8 cellular contexts compared by ENCODE assay signal in the genomic region with DNA sequence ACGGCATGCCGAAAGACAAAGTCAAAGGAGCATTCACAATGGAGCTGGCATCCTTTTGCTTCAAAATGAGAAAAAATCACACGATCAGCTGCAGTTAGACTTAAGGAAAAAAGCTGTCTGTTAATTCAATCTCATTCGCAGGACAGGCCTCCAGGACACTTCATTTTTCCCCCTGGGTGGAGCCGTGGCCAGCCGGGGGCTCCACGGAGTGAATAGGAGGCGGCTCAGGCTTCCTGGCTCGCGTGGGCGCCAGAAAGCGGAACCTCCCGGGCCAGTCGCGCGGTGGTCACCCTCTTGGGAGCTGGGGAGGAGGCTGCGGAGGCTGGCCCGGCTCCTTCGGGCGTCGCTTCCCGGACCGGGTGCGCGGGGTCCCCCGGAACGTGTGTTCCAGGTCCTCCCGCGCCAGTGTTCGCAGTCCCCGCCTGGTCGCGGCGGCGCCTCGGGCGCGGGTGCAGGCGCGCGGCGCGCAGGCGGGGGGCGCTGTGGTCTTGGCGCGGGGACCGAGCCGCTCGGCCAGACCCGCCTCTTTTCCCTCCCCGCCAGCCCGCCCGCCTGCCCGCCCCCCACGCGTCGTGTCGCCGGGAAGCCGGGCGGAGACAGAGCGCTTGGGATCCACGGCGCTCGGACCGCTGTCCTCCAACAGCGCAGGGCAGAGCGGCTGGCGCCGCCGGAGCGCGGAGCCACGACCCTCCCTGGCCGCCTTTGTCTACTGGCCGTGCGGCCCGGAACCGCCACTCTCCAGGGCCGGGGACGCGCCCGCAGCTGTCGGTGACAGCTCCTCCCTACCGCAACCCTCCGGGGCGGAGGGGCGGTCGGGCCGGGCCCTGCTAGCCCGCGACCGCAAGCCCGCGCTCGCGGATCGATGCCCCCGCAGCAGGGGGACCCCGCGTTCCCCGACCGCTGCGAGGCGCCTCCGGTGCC. TPM values are rescaled to one million over a fixed set of nuclear protein-coding genes. Genes with fewer than 3 reads are reported as not detected.
DNase-seq lines count a peak whose midpoint lies in the region; ATAC-seq and TF ChIP-seq lines count a peak whose summit lies in the region.

A gene (plus strand): TSS at position 599 of the 921 bp plus-strand sequence. CDS start 264 bp downstream, at position 863.

- H3K9me3 Mint-ChIP-seq in activated CD8-positive, alpha-beta T cell treated with anti-CD3 and anti-CD28 coated beads for 36 hours: no peaks in the 10 kb centered on the region

- peaks cover 0 to 2% of the 10 kb centered on the region in 2 donors for H3K9me3 ChIP-seq in lung (ENCODE audit: control insufficient read depth in 2 of 2, insufficient read depth in 1 of 2, low read length in 1 of 2)
- no peaks in the 10 kb centered on the region for H3K9me3 ChIP-seq in OCI-LY7 (ENCODE audit: low read length)

- H3K27me3 ChIP-seq in lung (ENCODE audit: control insufficient read depth, insufficient read depth): no peaks in the 10 kb centered on the region

- H2AFZ ChIP-seq in OCI-LY7 (ENCODE audit: low read length): no peak within 1 kb of the TSS

- H3K27me3 Mint-ChIP-seq in activated CD8-positive, alpha-beta T cell treated with anti-CD3 and anti-CD28 coated beads for 36 hours: peaks cover 10% of the 10 kb centered on the region

- H3K4me3 Mint-ChIP-seq in activated CD8-positive, alpha-beta T cell treated with anti-CD3 and anti-CD28 coated beads for 36 hours: peak within 1 kb of the TSS; percentile 68

- peak within 1 kb of the TSS; percentile 51 for H3K4me3 ChIP-seq in HFF-Myc (replicated peaks; ENCODE audit: low read depth, low read length)
- peak within 1 kb of the TSS; percentile 85 for H3K4me3 ChIP-seq in lung
- no peak within 1 kb of the TSS for H3K4me3 ChIP-seq in OCI-LY7 (ENCODE audit: low read depth, low read length, poor library complexity, severe bottlenecking)

- H3K27ac ChIP-seq in lung (ENCODE audit: low read depth in 1 of 2, low read length in 1 of 2) (peak within 1 kb of the TSS; percentile 61 to 90), OCI-LY7 (ENCODE audit: low read depth, low read length, poor library complexity, severe bottlenecking) (no peak within 1 kb of the TSS)

- H3K4me1 ChIP-seq in lung (ENCODE audit: control insufficient read depth in 2 of 2, insufficient read depth in 2 of 2, low read length in 2 of 2) (peaks cover 0 to 14% of the 10 kb centered on the region in 2 donors), OCI-LY7 (ENCODE audit: insufficient read depth, low read length, poor library complexity, severe bottlenecking) (no peaks in the 10 kb centered on the region)

- 1% methylated on average over 81 to 107 of the region's 107 CpGs for WGBS in lung, 2 donors

- TF ChIP-seq CTCF in HFF-Myc (IDR thresholded peaks at IDR 0.05; ENCODE audit: low read depth, low read length, missing control alignments): no peak
- peak; percentile 87 for TF ChIP-seq CTCF in activated CD8-positive, alpha-beta T cell treated with anti-CD3 and anti-CD28 coated beads for 36 hours (IDR thresholded peaks at IDR 0.05)
- TF ChIP-seq CTCF in lung (IDR thresholded peaks at IDR 0.05; ENCODE audit: control extremely low read depth, extremely low read depth): peak; percentile 46
- TF ChIP-seq CTCF in OCI-LY7 (conservative IDR thresholded peaks at IDR 0.05; ENCODE audit: low read length): no peak

- CTCF ChIA-PET in activated CD8-positive, alpha-beta T cell treated with anti-CD3 and anti-CD28 coated beads for 36 hours (lab: Charles Lee): interaction anchor here (0.8 to 3.4 kb wide), 22 partner anchors 8 to 520 kb away, joined by 3 to 49 read pairs (median 3); no protein-coding TSS in a partner anchor
- CTCF ChIA-PET in OCI-LY7 (lab: Charles Lee; ENCODE audit: unreplicated experiment): no interaction called here

- no peak within 1 kb of the TSS for H3K27ac Mint-ChIP-seq in activated CD8-positive, alpha-beta T cell treated with anti-CD3 and anti-CD28 coated beads for 36 hours

- H3K36me3 ChIP-seq in lung (ENCODE audit: control insufficient read depth in 2 of 2, insufficient read depth in 2 of 2, low read length in 2 of 2) (peaks cover 0 to 2% of the 10 kb centered on the region in 2 donors), OCI-LY7 (ENCODE audit: insufficient read depth, low read length) (no peaks in the 10 kb centered on the region)

- intact Hi-C loops in activated CD8-positive, alpha-beta T cell treated with anti-CD3 and anti-CD28 coated beads for 36 hours (cut with micrococcal nuclease): no loop called here
- intact Hi-C loops in OCI-LY7 (cut with micrococcal nuclease; ENCODE audit: unreplicated experiment): no loop called here

- peak; percentile 89 for ATAC-seq in activated CD8-positive, alpha-beta T cell treated with anti-CD3 and anti-CD28 coated beads for 36 hours
- ATAC-seq in lung (ENCODE audit: insufficient read depth, low FRiP score): peak; percentile 92

- H3K4me1 Mint-ChIP-seq in activated CD8-positive, alpha-beta T cell treated with anti-CD3 and anti-CD28 coated beads for 36 hours (ENCODE audit: low read depth): peaks cover 5% of the 10 kb centered on the region

- no peaks in the 10 kb centered on the region for H3K9me2 ChIP-seq in OCI-LY7 (ENCODE audit: insufficient read depth, low read length)

- POLR2A ChIA-PET in activated CD8-positive, alpha-beta T cell treated with anti-CD3 and anti-CD28 coated beads for 36 hours (lab: Charles Lee): interaction anchor here (1.0 to 1.5 kb wide), 2 partner anchors 55 to 81 kb away, joined by 3 read pairs; no protein-coding TSS in a partner anchor
- POLR2A ChIA-PET in OCI-LY7 (lab: Charles Lee): no interaction called here

- no peak within 1 kb of the TSS for H3K4me2 ChIP-seq in OCI-LY7 (ENCODE audit: low read length)

- peak; percentile 18 for DNase-seq in COLO829 (ENCODE audit: low spot score)
- DNase-seq in HFF-Myc (ENCODE audit: extremely low read depth, low read depth): no peak
- peak; percentile 29 for DNase-seq in NCI-H345 treated with DMSO at 0.1 percent for 48 hours (lab: John Stamatoyannopoulos, UW; ENCODE audit: unreplicated experiment)
- peak; percentile 63 for DNase-seq in activated CD8-positive, alpha-beta T cell treated with anti-CD3 and anti-CD28 coated beads for 36 hours
- peak; percentile 42 for DNase-seq in effector CD4-positive, alpha-beta T cell
- peak; percentile 73 for DNase-seq in lung (ENCODE audit: low spot score)
- peak; percentile 11 to 63 (median 30) for DNase-seq in stimulated activated CD4-positive, alpha-beta T cell treated with anti-CD3 and anti-CD28 coated beads, TNF-alpha, amount 100 ng/mL, for 1 hour (ENCODE audit: low read depth in 3 of 3, low spot score in 1 of 3)
- DNase-seq in OCI-LY7 (ENCODE audit: low spot score): no peak

- H4K20me1 ChIP-seq in OCI-LY7 (ENCODE audit: insufficient read depth, low read length): no peaks in the 10 kb centered on the region; the same call in 1 of the 2 replicates

- no TSS peak for BruUV-seq in OCI-LY7 (replicated peaks; lab: Mats Ljungman, UMichigan)

- H3K36me3 Mint-ChIP-seq in activated CD8-positive, alpha-beta T cell treated with anti-CD3 and anti-CD28 coated beads for 36 hours (ENCODE audit: low read depth): no peaks in the 10 kb centered on the region

- H3K79me2 ChIP-seq in OCI-LY7 (ENCODE audit: insufficient read depth, low read depth, low read length): no peaks in the 10 kb centered on the region

RNA-seq across cellular contexts. Expression of the gene that starts here (rescaled TPM):
- 1 to 10 TPM; 1.2 TPM for total RNA-seq in activated CD8-positive, alpha-beta T cell treated with anti-CD3 and anti-CD28 coated beads for 36 hours
- total RNA-seq in lung (10 to 100 TPM; 25.8 to 40.1 TPM), OCI-LY7 (2022) (not detected in 2 replicates)
- polyA plus RNA-seq in lung: 10 to 100 TPM; 12.9 to 21.1 TPM
- not detected in 2 replicates for total RNA-seq in OCI-LY7 (2014; rRNA removed; shearing (Covaris generic))

Comparison
In these comparisons a context has a peak if more than half of its experiments do, and no peak if none do; other contexts are left out.
1. RNA of the gene that starts here (total RNA-seq): 25.8 to 40.1 TPM in lung; 1.2 TPM in activated CD8-positive, alpha-beta T cell treated with anti-CD3 and anti-CD28 coated beads for 36 hours and not detected in OCI-LY7; every median in the first group is over 10 times any median in the second.
2. DNase-seq: peak in COLO829 (single experiment), NCI-H345 treated with DMSO at 0.1 percent for 48 hours (single experiment), activated CD8-positive, alpha-beta T cell treated with anti-CD3 and anti-CD28 coated beads for 36 hours (single experiment), effector CD4-positive, alpha-beta T cell (single experiment), lung (single experiment) and stimulated activated CD4-positive, alpha-beta T cell treated with anti-CD3 and anti-CD28 coated beads, TNF-alpha, amount 100 ng/mL, for 1 hour (3 of 3); none in HFF-Myc (single experiment) and OCI-LY7 (single experiment).
3. CTCF ChIP-seq: peak in activated CD8-positive, alpha-beta T cell treated with anti-CD3 and anti-CD28 coated beads for 36 hours (single experiment) and lung (single experiment); none in HFF-Myc (single experiment) and OCI-LY7 (single experiment).